8 cellular contexts compared by ENCODE assay signal in genomic region chr1:204516180-204516879, GRCh38. TPM values are rescaled to one million over a fixed set of nuclear protein-coding genes. Genes with fewer than 3 reads are reported as not detected.
DNase-seq lines count a peak whose midpoint lies in the region; ATAC-seq and TF ChIP-seq lines count a peak whose summit lies in the region.

MDM4 (plus strand) TSS chr1:204516406; CDS start chr1:204525519, 9,113 bp downstream.

- H3K27me3 ChIP-seq in upper lobe of right lung, result no peaks in the 10 kb centered on the region

- DNase-seq in NCI-H1694 treated with DMSO at 0.1 percent for 48 hours (lab: John Stamatoyannopoulos, UW) (peak; percentile 97), amniotic stem cell (lab: John Stamatoyannopoulos, UW) (peak; percentile 86), left cardiac atrium (peak; percentile 93), progenitor cell of endocrine pancreas (ENCODE audit: low spot score, unreplicated experiment) (peak; percentile 81), upper lobe of right lung (peak; percentile 95)

- peaks cover 12% of the 10 kb centered on the region for H3K36me3 Mint-ChIP-seq in progenitor cell of endocrine pancreas (ENCODE audit: insufficient read depth)

- no peak within 1 kb of the TSS for H3K4me3 Mint-ChIP-seq in progenitor cell of endocrine pancreas (ENCODE audit: low read depth)

- H3K9me3 ChIP-seq in upper lobe of right lung, result no peaks in the 10 kb centered on the region

- no peak within 1 kb of the TSS for H3K27ac Mint-ChIP-seq in progenitor cell of endocrine pancreas

- H3K4me3 ChIP-seq in upper lobe of right lung, result peak within 1 kb of the TSS; percentile 82

- no peaks in the 10 kb centered on the region for H3K27me3 Mint-ChIP-seq in progenitor cell of endocrine pancreas

- H3K4me1 ChIP-seq in upper lobe of right lung, result peaks cover 35% of the 10 kb centered on the region

- TF ChIP-seq CTCF in progenitor cell of endocrine pancreas (IDR thresholded peaks at IDR 0.05; ENCODE audit: unreplicated experiment) (no peak), upper lobe of right lung (IDR thresholded peaks at IDR 0.05) (no peak)

- peaks cover 7% of the 10 kb centered on the region for H3K4me1 Mint-ChIP-seq in progenitor cell of endocrine pancreas (ENCODE audit: low read depth)

- peak within 1 kb of the TSS; percentile 96 for H3K27ac ChIP-seq in upper lobe of right lung

- intact Hi-C loops in T-helper 1 cell treated with Interleukin-12 subunit alpha and Interleukin-12 subunit beta and Interleukin-4 antibody, amounts not matched to agents 30 ng/mL and 1 ng/mL, for 36 hours (cut with micrococcal nuclease), result loop anchor here (1.0 to 2.0 kb wide), 4 partner anchors 9 to 105 kb away; partner anchors contain the start of gene PPP1R15B
- intact Hi-C loops in left cardiac atrium (cut with DNase I) (no loop called here), upper lobe of right lung (cut with DNase I) (no loop called here)

- ATAC-seq in GM18498 (IDR thresholded peaks at IDR 0.05; ENCODE audit: unreplicated experiment) (peak; percentile 78), HG02938 (IDR thresholded peaks at IDR 0.05; ENCODE audit: unreplicated experiment) (peak; percentile 70), left cardiac atrium (peak; percentile 98 to 99), upper lobe of right lung (peak; percentile 98)

- H3K9me3 Mint-ChIP-seq in progenitor cell of endocrine pancreas (ENCODE audit: low read depth), result no peaks in the 10 kb centered on the region

- no peaks in the 10 kb centered on the region for H3K36me3 ChIP-seq in upper lobe of right lung

RNA-seq across cellular contexts. Expression of gene MDM4, which starts in this region (rescaled TPM):
- total RNA-seq in T-helper 1 cell treated with Interleukin-12 subunit alpha and Interleukin-12 subunit beta and Interleukin-4 antibody, amounts not matched to agents 30 ng/mL and 1 ng/mL, for 36 hours, result 86.3 and 90.2 TPM in 2 replicates
- total RNA-seq in left cardiac atrium, result 10 to 100 TPM; 34.7 to 41.7 TPM
- 123 and 127 TPM in 2 replicates for total RNA-seq in progenitor cell of endocrine pancreas
- 84.5 TPM for total RNA-seq in upper lobe of right lung

Comparison
In these comparisons a context has a peak if more than half of its experiments do, and no peak if none do; other contexts are left out.
1. Peak in every context shown above with its lines: DNase-seq, ATAC-seq, H3K4me3 ChIP-seq and H3K27ac ChIP-seq.